In the genomic region with DNA sequence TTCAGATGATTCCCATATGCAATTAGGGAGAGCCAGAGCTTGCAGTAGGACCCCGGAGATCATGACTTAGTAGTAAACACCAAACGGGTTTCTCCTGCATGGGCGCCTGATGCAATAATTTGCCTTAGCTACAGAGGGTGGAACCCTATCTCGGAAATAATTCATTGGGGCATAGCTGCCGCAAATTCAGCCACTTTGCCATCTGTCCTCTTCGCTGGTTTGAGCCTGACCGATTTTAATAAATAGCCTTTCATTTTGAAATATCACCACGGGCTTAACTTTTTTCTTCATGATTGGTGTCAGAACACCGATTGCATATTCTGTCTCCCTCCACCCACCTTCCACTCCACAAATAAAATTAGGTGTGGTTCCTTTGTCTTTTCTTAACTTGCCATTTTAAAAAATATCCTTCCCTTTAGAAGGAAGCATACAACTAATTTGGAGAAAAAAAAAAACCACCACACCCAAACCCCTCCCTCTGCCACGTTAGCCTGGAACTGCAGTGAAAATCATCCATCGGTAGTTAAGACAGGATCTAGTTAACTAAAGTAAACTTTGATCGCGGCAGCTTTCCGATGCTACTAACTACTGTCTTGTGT, we compare ENCODE assay signal across 8 cellular contexts. TPM values are rescaled to one million over a fixed set of nuclear protein-coding genes. Genes with fewer than 3 reads are reported as not detected.
DNase-seq lines count a peak whose midpoint lies in the region; ATAC-seq, FAIRE-seq and TF ChIP-seq lines count a peak whose summit lies in the region.

No MANE protein-coding gene starts in this region.

- H3K36me3 Mint-ChIP-seq in CD4-positive, CD25-positive, alpha-beta regulatory T cell, result peaks cover 23% of the 10 kb centered on the region
- H3K36me3 Mint-ChIP-seq in chondrocyte (ENCODE audit: low read depth), result peaks cover 41% of the 10 kb centered on the region

- peak; percentile 72 for FAIRE-seq in RCC 7860 (lab: Jason Lieb, UNC)

- peaks cover 25% of the 10 kb centered on the region for H3K36me3 ChIP-seq in CD4-positive, CD25-positive, alpha-beta regulatory T cell (ENCODE audit: control insufficient read depth, insufficient read depth, low read length)
- H3K36me3 ChIP-seq in mesodermal cell (ENCODE audit: control insufficient read depth, insufficient read depth, low read length), result peaks cover 37% of the 10 kb centered on the region

- TF ChIP-seq CTCF in GM20000 (IDR thresholded peaks at IDR 0.05; ENCODE audit: extremely low read depth, missing control alignments) (no peak), chondrocyte (IDR thresholded peaks at IDR 0.05) (peak; percentile 42)

- no peaks in the 10 kb centered on the region for H3K27me3 ChIP-seq in CD4-positive, CD25-positive, alpha-beta regulatory T cell (ENCODE audit: control insufficient read depth, insufficient read depth, low read length)

- peak in 1 of 3 donors; percentile 12 for DNase-seq in CD4-positive, CD25-positive, alpha-beta regulatory T cell
- DNase-seq in GM20000 (ENCODE audit: low spot score), result peak; percentile 19
- peak; percentile 11 for DNase-seq in RCC 7860 (ENCODE audit: low spot score)
- DNase-seq in chondrocyte (ENCODE audit: low spot score), result no peak
- no peak for DNase-seq in left lobe of liver (ENCODE audit: low spot score)

- no peak for ATAC-seq in CD4-positive, CD25-positive, alpha-beta regulatory T cell (ENCODE audit: low read depth in 2 of 2)
- ATAC-seq in HG02884 (IDR thresholded peaks at IDR 0.05; ENCODE audit: unreplicated experiment) (no peak), left lobe of liver (no peak), GM21737 (IDR thresholded peaks at IDR 0.05; ENCODE audit: unreplicated experiment) (no peak)

- peak overlapping the region; percentile 99 to 100 (median 99) for H3K27ac Mint-ChIP-seq in CD4-positive, CD25-positive, alpha-beta regulatory T cell
- H3K27ac Mint-ChIP-seq in chondrocyte (ENCODE audit: unreplicated experiment), result peak overlapping the region; percentile 100

- peaks cover 0 to 1% (median 0%) of the 10 kb centered on the region in 7 donors for H3K9me3 Mint-ChIP-seq in CD4-positive, CD25-positive, alpha-beta regulatory T cell
- no peaks in the 10 kb centered on the region for H3K9me3 Mint-ChIP-seq in chondrocyte (ENCODE audit: low read depth)

- H3K27ac ChIP-seq in CD4-positive, CD25-positive, alpha-beta regulatory T cell (ENCODE audit: insufficient read depth, low read length, poor library complexity, severe bottlenecking), result no peak overlapping the region
- H3K27ac ChIP-seq in mesodermal cell (ENCODE audit: low read depth, low read length, severe bottlenecking), result peak overlapping the region; percentile 97

- no peaks in the 10 kb centered on the region for H3K9me3 ChIP-seq in CD4-positive, CD25-positive, alpha-beta regulatory T cell (ENCODE audit: control insufficient read depth in 2 of 2, low read length in 2 of 2)
- no peaks in the 10 kb centered on the region for H3K9me3 ChIP-seq in mesodermal cell (ENCODE audit: control insufficient read depth, low read length)

- H3K4me3 Mint-ChIP-seq in CD4-positive, CD25-positive, alpha-beta regulatory T cell, result peak overlapping the region; percentile 94 to 99 (median 99)
- H3K4me3 Mint-ChIP-seq in chondrocyte (ENCODE audit: unreplicated experiment), result peak overlapping the region; percentile 100

- peaks cover 4% of the 10 kb centered on the region for H3K27me3 Mint-ChIP-seq in CD4-positive, CD25-positive, alpha-beta regulatory T cell
- no peaks in the 10 kb centered on the region for H3K27me3 Mint-ChIP-seq in chondrocyte (ENCODE audit: low read depth)

- H3K4me1 Mint-ChIP-seq in CD4-positive, CD25-positive, alpha-beta regulatory T cell, result peaks cover 52 to 76% (median 66%) of the 10 kb centered on the region in 4 donors
- H3K4me1 Mint-ChIP-seq in chondrocyte (ENCODE audit: low read depth), result peaks cover 57% of the 10 kb centered on the region

- H3K4me3 ChIP-seq in CD4-positive, CD25-positive, alpha-beta regulatory T cell (ENCODE audit: low read depth, low read length), result peak overlapping the region; percentile 92
- peak overlapping the region; percentile 99 for H3K4me3 ChIP-seq in mesodermal cell (ENCODE audit: extremely low read depth, insufficient read depth, low read length, poor library complexity, severe bottlenecking)

- 1 to 6% methylated on average over 9 to 11 of the region's 14 CpGs for WGBS in mesodermal cell (ENCODE audit: insufficient coverage in 2 of 2), 2 experiments

- H3K4me1 ChIP-seq in CD4-positive, CD25-positive, alpha-beta regulatory T cell (ENCODE audit: control insufficient read depth, insufficient read depth, low read length, poor library complexity, severe bottlenecking), result peaks cover 32% of the 10 kb centered on the region
- H3K4me1 ChIP-seq in mesodermal cell (ENCODE audit: control insufficient read depth, insufficient read depth, low read length, poor library complexity, severe bottlenecking), result peaks cover 5% of the 10 kb centered on the region

RNA-seq across cellular contexts. Expression of gene GARS1, which starts 1.5 kb away (rescaled TPM):
- total RNA-seq in CD4-positive, CD25-positive, alpha-beta regulatory T cell, result 116 TPM
- 10 to 100 TPM; 76.2 to 92.7 (median 85.2) TPM for polyA plus RNA-seq in CD4-positive, CD25-positive, alpha-beta regulatory T cell
- total RNA-seq in chondrocyte, result 224 to 583 TPM (median 581 TPM) in 3 replicates
- polyA plus RNA-seq in mesodermal cell (2013, experiment 1 of 2), result 202 TPM
- polyA plus RNA-seq in mesodermal cell (2013, experiment 2 of 2), result 192 TPM
- total RNA-seq in left lobe of liver, result 37.0 TPM

Comparison
In these comparisons a context has a peak if more than half of its experiments do, and no peak if none do; other contexts are left out.
1. DNase-seq: peak in GM20000 (single experiment) and RCC 7860 (single experiment); none in chondrocyte (single experiment) and left lobe of liver (single experiment).